In genomic region chr4:177385576-177386320, GRCh38 we compare ENCODE assay signal across 21 cellular contexts.
"Had no signal": no experiment of that assay in that cellular context is flagged by ENCODE, and none has a peak within 500 bp of the region (broad histone marks: within the 10 kb centered on the region; RNA-seq: fewer than 3 reads in every experiment).

No MANE protein-coding gene starts in this region.

- H3K4me1 ChIP-seq: colonic mucosa, transverse colon, vagina had no signal

- DNase-seq: activated CD4-positive, alpha-beta memory T cell treated with anti-CD3 and anti-CD28 coated beads, Interleukin-2, amount 10 ng/mL, durations not matched to agents 7 days and 5 days; activated CD4-positive, alpha-beta T cell treated with anti-CD3 and anti-CD28 coated beads for 4 hours; activated CD8-positive, alpha-beta memory T cell treated with anti-CD3 and anti-CD28 coated beads, Interleukin-2, amount 10 ng/mL, durations not matched to agents 7 days and 5 days; activated naive CD4-positive, alpha-beta T cell treated with Interleukin-2 at 50 U/mL for 16 hours; activated T-cell treated with anti-CD3 and anti-CD28 coated beads, Interleukin-2, amount 50 U/mL, for 1 hour; anterior cingulate cortex; colonic mucosa; erythroblast; foreskin fibroblast; left ventricle myocardium superior; nephron progenitor cell; occipital lobe; posterior cingulate gyrus; stimulated activated CD4-positive, alpha-beta T cell treated with anti-CD3 and anti-CD28 coated beads, Interleukin-4, amount 100 ng/mL, for 1 hour; stimulated activated naive CD8-positive, alpha-beta T cell treated with anti-CD3 and anti-CD28 coated beads, Interleukin-15, amount 100 ng/mL, for 72 hours; transverse colon had no signal

- ATAC-seq: activated CD8-positive, alpha-beta memory T cell treated with anti-CD3 and anti-CD28 coated beads, Interleukin-2, amount 10 ng/mL, durations not matched to agents 7 days and 5 days; left ventricle myocardium superior; stimulated activated naive CD8-positive, alpha-beta T cell treated with anti-CD3 and anti-CD28 coated beads, Interleukin-15, amount 100 ng/mL, for 72 hours had no signal

- H3K27ac ChIP-seq: colonic mucosa, skin epidermis, suprapubic skin, transverse colon, vagina had no signal

- H3K36me3 ChIP-seq: colonic mucosa, suprapubic skin, transverse colon, vagina had no signal

- H3K4me3 ChIP-seq: colonic mucosa, skin epidermis, suprapubic skin, transverse colon, vagina had no signal

- H3K9me3 ChIP-seq: colonic mucosa, suprapubic skin, transverse colon, vagina had no signal

- FAIRE-seq: endometrium, TTC549 had no signal

- H3K27me3 ChIP-seq: colonic mucosa, suprapubic skin, transverse colon, vagina had no signal
